In genomic region chr7:18119985-18120384, GRCh38 we compare ENCODE assay signal across 12 cellular contexts.
DNase-seq lines count a peak whose midpoint lies in the region; ATAC-seq, FAIRE-seq and TF ChIP-seq lines count a peak whose summit lies in the region.
"Had no signal": no experiment of that assay in that cellular context is flagged by ENCODE, and none has a peak within 500 bp of the region (broad histone marks: within the 10 kb centered on the region; RNA-seq: fewer than 3 reads in every experiment).

No MANE protein-coding gene starts in this region.

- no peak overlapping the region for H3K27ac Mint-ChIP-seq in immature natural killer cell

- no peak overlapping the region for H3K27ac ChIP-seq in K562 (ENCODE audit: extremely low read depth, low read depth, low read length)
- H3K27ac ChIP-seq in liver (ENCODE audit: low read depth in 1 of 2, low read length in 2 of 2): no peak overlapping the region

- H3K36me3 ChIP-seq in K562 (ENCODE audit: control insufficient read depth, insufficient read depth, low read length): no peaks in the 10 kb centered on the region
- no peaks in the 10 kb centered on the region for H3K36me3 ChIP-seq in liver (ENCODE audit: control insufficient read depth in 4 of 4, insufficient read depth in 3 of 4, low read depth in 1 of 4, low read length in 3 of 4)

- no peak for FAIRE-seq in K562 (lab: Jason Lieb, UNC)

- H3K9me1 ChIP-seq in K562 (ENCODE audit: control insufficient read depth, insufficient read depth, low read length): no peaks in the 10 kb centered on the region

- no peak for TF ChIP-seq POLR2A in K562 (conservative IDR thresholded peaks at IDR 0.05)

- CTCF ChIA-PET in K562 (lab: Yijun Ruan, JAX; ENCODE audit: low intra/inter-chr PET ratio): no interaction called here

- DNase-seq in Daoy (ENCODE audit: low read depth) (peak; percentile 39), LHCN-M2 (ENCODE audit: low read depth) (peak; percentile 14), K562 (ENCODE audit: extremely low read depth in 1 of 4, low spot score in 3 of 4) (no peak), immature natural killer cell (no peak), HuH-7 (ENCODE audit: low spot score) (no peak), 8988T (no peak), AML-193 (lab: John Stamatoyannopoulos, UW) (no peak)
- DNase-seq: activated CD4-positive, CD25-positive, alpha-beta regulatory T cell treated with anti-CD3 and anti-CD28 coated beads, Interleukin-2, amount 50 U/mL, for 72 hours; aorta; NCI-H510A; occipital lobe had no signal

- in situ Hi-C loops in K562 (cut with MboI): no loop called here

- H3K9me3 Mint-ChIP-seq in immature natural killer cell: no peaks in the 10 kb centered on the region

- H3K4me3 ChIP-seq in K562 (no peak overlapping the region), liver (ENCODE audit: low read depth in 1 of 3, low read length in 3 of 3) (no peak overlapping the region)

- TF ChIP-seq CTCF in K562 (IDR thresholded peaks at IDR 0.05 in 2 of 3, conservative IDR thresholded peaks at IDR 0.05 in 1 of 3; ENCODE audit: insufficient read depth in 2 of 3, low read depth in 1 of 3, low read length in 3 of 3) (peak in 2 of 3 experiments; percentile 19 to 28; a peak in 2 of 6 replicates), liver (IDR thresholded peaks at IDR 0.05; ENCODE audit: low read depth, low read length, missing input control) (no peak)

- no peaks in the 10 kb centered on the region for H4K20me1 ChIP-seq in K562 (replicated peaks; ENCODE audit: control insufficient read depth, insufficient read depth, low read length)

- intact Hi-C loops in K562 (cut with micrococcal nuclease): loop anchor here (2.0 to 10.0 kb wide), 2 partner anchors 225 to 351 kb away; no protein-coding TSS in a partner anchor

- ATAC-seq in K562: peak; percentile 48

- TF ChIP-seq RAD21 in K562 (CRISPR knock-in tag; conservative IDR thresholded peaks at IDR 0.05 in 1 of 2, IDR thresholded peaks at IDR 0.05 in 1 of 2): peak in 1 of 2 experiments; percentile 22; a peak in 2 of 4 replicates
- TF ChIP-seq RAD21 in liver (IDR thresholded peaks at IDR 0.05): peak; percentile 9 to 25

- H3K4me1 Mint-ChIP-seq in immature natural killer cell: no peaks in the 10 kb centered on the region

- BruUV-seq in K562 (replicated peaks; lab: Mats Ljungman, UMichigan): no TSS peak

- H3K9ac ChIP-seq in K562 (ENCODE audit: insufficient read depth in 1 of 2, low read depth in 2 of 2, low read length in 2 of 2) (no peak overlapping the region), liver (ENCODE audit: low read depth in 1 of 2, low read length in 2 of 2) (no peak overlapping the region)

- H3K9me3 ChIP-seq in K562 (replicated peaks; ENCODE audit: control insufficient read depth, insufficient read depth, low read depth, low read length) (no peaks in the 10 kb centered on the region), liver (ENCODE audit: control insufficient read depth in 4 of 4, low read length in 3 of 4) (no peaks in the 10 kb centered on the region)

- no peak overlapping the region for H3K4me2 ChIP-seq in K562 (ENCODE audit: insufficient read depth, low read length)

- H3K27me3 ChIP-seq in K562 (ENCODE audit: control insufficient read depth in 2 of 2, insufficient read depth in 2 of 2, low read length in 2 of 2) (no peaks in the 10 kb centered on the region), liver (ENCODE audit: control insufficient read depth in 4 of 4, insufficient read depth in 4 of 4, low read length in 3 of 4) (peaks cover 0 to 2% (median 0%) of the 10 kb centered on the region in 4 donors)

- no peaks in the 10 kb centered on the region for H3K79me2 ChIP-seq in K562 (ENCODE audit: control insufficient read depth, insufficient read depth, low read length)

- no peaks in the 10 kb centered on the region; a peak in 1 of 5 replicates for H3K4me1 ChIP-seq in K562 (replicated peaks in 1 of 2; ENCODE audit: control insufficient read depth in 2 of 2, insufficient read depth in 2 of 2, low read length in 2 of 2)
- H3K4me1 ChIP-seq in liver (ENCODE audit: control insufficient read depth in 4 of 4, insufficient read depth in 4 of 4, low read length in 3 of 4): no peaks in the 10 kb centered on the region

- peaks cover 0 to 1% (median 0%) of the 10 kb centered on the region in 3 donors for H3K27me3 Mint-ChIP-seq in immature natural killer cell (ENCODE audit: low read depth in 3 of 3)

- H3K4me3 Mint-ChIP-seq in immature natural killer cell: no peak overlapping the region

- POLR2A ChIA-PET in K562 (lab: Yijun Ruan, JAX): no interaction called here

- no peak overlapping the region for H2AFZ ChIP-seq in K562 (ENCODE audit: low read depth, low read length)

- no peak for TF ChIP-seq EP300 in K562 (IDR thresholded peaks at IDR 0.05; ENCODE audit: low read length)

- H3K36me3 Mint-ChIP-seq in immature natural killer cell: no peaks in the 10 kb centered on the region

TF ChIP-seq in K562, 482 proteins besides CTCF, POLR2A, EP300 and RAD21:
- TF ChIP-seq CTBP1 (IDR thresholded peaks at IDR 0.05; ENCODE audit: borderline replicate concordance) (no peak), ZFPM2 (CRISPR knock-in tag; IDR thresholded peaks at IDR 0.05) (no peak), SLC30A9 (CRISPR knock-in tag; IDR thresholded peaks at IDR 0.05) (no peak)

TF ChIP-seq in liver, 16 proteins besides CTCF, POLR2A, EP300 and RAD21:
- no peak for TF ChIP-seq ZBTB33 (IDR thresholded peaks at IDR 0.05)
- no peak for TF ChIP-seq REST (IDR thresholded peaks at IDR 0.05)
- no peak for TF ChIP-seq TAF1 (conservative IDR thresholded peaks at IDR 0.05)
- no peak for TF ChIP-seq NR2F2 (IDR thresholded peaks at IDR 0.05)
- no peak for TF ChIP-seq RXRA (IDR thresholded peaks at IDR 0.05)
- no peak for TF ChIP-seq HNF4A (conservative IDR thresholded peaks at IDR 0.05)
- no peak for TF ChIP-seq JUND (IDR thresholded peaks at IDR 0.05)
- no peak for TF ChIP-seq HNF4G (IDR thresholded peaks at IDR 0.05)
- TF ChIP-seq EGR1 (IDR thresholded peaks at IDR 0.05; ENCODE audit: low read depth in 2 of 2): no peak
- TF ChIP-seq GABPA (IDR thresholded peaks at IDR 0.05 in 1 of 2, conservative IDR thresholded peaks at IDR 0.05 in 1 of 2): no peak
- TF ChIP-seq FOXA1 (IDR thresholded peaks at IDR 0.05): no peak
- no peak for TF ChIP-seq SP1 (IDR thresholded peaks at IDR 0.05)
- TF ChIP-seq, protein P1, sequence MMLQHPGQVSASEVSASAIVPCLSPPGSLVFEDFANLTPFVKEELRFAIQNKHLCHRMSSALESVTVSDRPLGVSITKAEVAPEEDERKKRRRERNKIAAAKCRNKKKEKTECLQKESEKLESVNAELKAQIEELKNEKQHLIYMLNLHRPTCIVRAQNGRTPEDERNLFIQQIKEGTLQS (IDR thresholded peaks at IDR 0.05): no peak
- TF ChIP-seq, protein P2, sequence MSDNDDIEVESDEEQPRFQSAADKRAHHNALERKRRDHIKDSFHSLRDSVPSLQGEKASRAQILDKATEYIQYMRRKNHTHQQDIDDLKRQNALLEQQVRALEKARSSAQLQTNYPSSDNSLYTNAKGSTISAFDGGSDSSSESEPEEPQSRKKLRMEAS (IDR thresholded peaks at IDR 0.05): no peak
- TF ChIP-seq YY1 (IDR thresholded peaks at IDR 0.05): no peak
- no peak for TF ChIP-seq FOXA2 (IDR thresholded peaks at IDR 0.05)

Comparison
In these comparisons a context has a peak if more than half of its experiments do, and no peak if none do; other contexts are left out.
1. DNase-seq: peak in Daoy (single experiment) and LHCN-M2 (single experiment); none in K562 (0 of 4), immature natural killer cell (0 of 3), HuH-7 (single experiment), 8988T (single experiment) and AML-193 (0 of 2).